Comparison of ENCODE assay signal across 9 cellular contexts in the genomic region with DNA sequence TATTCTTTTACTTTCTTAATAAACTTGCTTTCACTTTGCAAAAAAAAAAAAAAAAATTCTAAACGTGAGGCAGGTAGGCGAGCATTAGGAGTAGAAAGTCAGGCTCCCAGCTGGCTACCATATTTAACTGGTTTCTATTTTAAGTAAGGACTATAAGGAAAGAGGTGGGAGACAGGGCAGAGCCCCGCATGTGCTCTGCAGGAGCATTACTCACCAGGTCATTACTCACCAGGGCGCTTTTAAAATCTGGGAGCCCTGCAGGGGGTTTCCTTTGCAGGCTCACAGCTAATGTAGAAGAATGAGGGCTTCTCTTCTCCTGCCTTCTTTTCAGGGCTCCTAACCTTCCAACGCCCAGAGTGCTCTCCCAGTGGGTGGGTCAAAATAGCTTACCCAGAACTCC. TPM values are rescaled to one million over a fixed set of nuclear protein-coding genes. Genes with fewer than 3 reads are reported as not detected.
DNase-seq lines count a peak whose midpoint lies in the region; ATAC-seq, FAIRE-seq and TF ChIP-seq lines count a peak whose summit lies in the region.
"Had no signal": no experiment of that assay in that cellular context is flagged by ENCODE, and none has a peak within 500 bp of the region (broad histone marks: within the 10 kb centered on the region; RNA-seq: fewer than 3 reads in every experiment).

No MANE protein-coding gene starts in this region.

- H3K4me1 ChIP-seq in HUES6 (ENCODE audit: control insufficient read depth, insufficient read depth, low read length) = peaks cover 20% of the 10 kb centered on the region
- peaks cover 11% of the 10 kb centered on the region for H3K4me1 ChIP-seq in mucosa of descending colon (ENCODE audit: low read depth)

- no peak for TF ChIP-seq CTCF in mucosa of descending colon (IDR thresholded peaks at IDR 0.05)

- H3K27me3 ChIP-seq in HUES6 (ENCODE audit: control insufficient read depth, insufficient read depth, low read length) = no peaks in the 10 kb centered on the region

- ATAC-seq in mucosa of descending colon (peak; percentile 70), GM21526 (IDR thresholded peaks at IDR 0.05; ENCODE audit: low FRiP score, unreplicated experiment) (no peak)

- peak overlapping the region; percentile 38; the same call in 1 of the 2 replicates for H3K27ac ChIP-seq in HUES6 (ENCODE audit: low read depth, low read length)

- no peak for FAIRE-seq in GM19239 (lab: Jason Lieb, UNC)

- no peak overlapping the region for H3K9ac ChIP-seq in HUES6 (ENCODE audit: low read length)

- DNase-seq in ELR (ENCODE audit: low read depth) (peak; percentile 88), astrocyte of the hippocampus (ENCODE audit: low read depth, low spot score) (peak; percentile 66), mucosa of descending colon (no peak), GM19239 (ENCODE audit: insufficient read length, low spot score) (no peak)
- no peak for DNase-seq in effector CD4-positive, alpha-beta T cell
- DNase-seq: activated CD4-positive, alpha-beta T cell treated with anti-CD3 and anti-CD28 coated beads for 4 hours; NCI-H526 treated with DMSO at 0.1 percent for 48 hours had no signal

- H3K9me3 ChIP-seq in HUES6 (ENCODE audit: control insufficient read depth, insufficient read depth, low read depth, low read length) (no peaks in the 10 kb centered on the region), mucosa of descending colon (no peaks in the 10 kb centered on the region)

- intact Hi-C loops in mucosa of descending colon (cut with DNase I, micrococcal nuclease) = no loop called here

- H3K36me3 ChIP-seq in HUES6 (ENCODE audit: control insufficient read depth, insufficient read depth, low read length) (no peaks in the 10 kb centered on the region), mucosa of descending colon (ENCODE audit: low read depth) (no peaks in the 10 kb centered on the region)

- H3K4me3 ChIP-seq in HUES6 (ENCODE audit: low read depth, low read length) (peak overlapping the region; percentile 34), mucosa of descending colon (no peak overlapping the region)

RNA-seq across cellular contexts. Expression of a gene that starts 14.0 kb away (rescaled TPM):
- total RNA-seq in mucosa of descending colon = 10 to 100 TPM in 2 of 3 donors, 1 to 10 TPM in 1; 9.3 to 21.9 (median 10.9) TPM

RNA-seq across cellular contexts. Expression of a gene that starts 18.4 kb away (rescaled TPM):
- 10 to 100 TPM; 13.9 to 27.0 (median 15.7) TPM for total RNA-seq in mucosa of descending colon

Comparison
In these comparisons a context has a peak if more than half of its experiments do, and no peak if none do; other contexts are left out.
1. DNase-seq: peak in ELR (single experiment) and astrocyte of the hippocampus (single experiment); none in mucosa of descending colon (0 of 3), effector CD4-positive, alpha-beta T cell (single experiment) and GM19239 (single experiment).